Comparison of ENCODE assay signal across 19 cellular contexts in genomic region chr2:23761638-23762037, GRCh38.
A peak's percentile ranks its signal among the peaks of the same experiment; 100 is the strongest.
DNase-seq lines count a peak whose midpoint lies in the region; ATAC-seq and TF ChIP-seq lines count a peak whose summit lies in the region.
"Had no signal": no experiment of that assay in that cellular context is flagged by ENCODE, and none has a peak within 500 bp of the region (broad histone marks: within the 10 kb centered on the region; RNA-seq: fewer than 3 reads in every experiment).

No MANE protein-coding gene starts in this region.

- H3K4me3 Mint-ChIP-seq in CD4-positive, alpha-beta T cell = no peak overlapping the region
- H3K4me3 Mint-ChIP-seq in T-helper 17 cell = no peak overlapping the region

- CTCF ChIA-PET in CD4-positive, alpha-beta T cell (lab: Charles Lee) = no interaction called here

- no peaks in the 10 kb centered on the region for H3K27me3 Mint-ChIP-seq in CD4-positive, alpha-beta T cell
- H3K27me3 Mint-ChIP-seq in T-helper 17 cell = no peaks in the 10 kb centered on the region

- POLR2A ChIA-PET in CD4-positive, alpha-beta T cell (lab: Charles Lee) = no interaction called here

- no peak for TF ChIP-seq CTCF in 22Rv1 (IDR thresholded peaks at IDR 0.05)
- no peak for TF ChIP-seq CTCF in CD4-positive, alpha-beta T cell (IDR thresholded peaks at IDR 0.05)
- no peak for TF ChIP-seq CTCF in thyroid gland (IDR thresholded peaks at IDR 0.05)

- no peaks in the 10 kb centered on the region for H3K9me3 ChIP-seq in CD4-positive, alpha-beta T cell (ENCODE audit: control insufficient read depth, low read length)
- H3K9me3 ChIP-seq in T-helper 17 cell (ENCODE audit: control insufficient read depth, low read length, poor library complexity, severe bottlenecking) = no peaks in the 10 kb centered on the region
- no peaks in the 10 kb centered on the region for H3K9me3 ChIP-seq in thyroid gland
- H3K9me3 ChIP-seq: esophagus squamous epithelium, left lung had no signal

- no peak for ATAC-seq in CD4-positive, alpha-beta T cell (ENCODE audit: poor library complexity)
- no peak for ATAC-seq in T-helper 17 cell
- ATAC-seq in left colon = peak; percentile 61
- ATAC-seq in left lobe of liver = no peak
- no peak for ATAC-seq in HG02588 (IDR thresholded peaks at IDR 0.05; ENCODE audit: unreplicated experiment)
- ATAC-seq: left lung had no signal

- H3K4me3 ChIP-seq in thyroid gland (replicated peaks in 1 of 3) = no peak overlapping the region
- H3K4me3 ChIP-seq: esophagus squamous epithelium, left lung had no signal

- intact Hi-C loops in CD4-positive, alpha-beta T cell (cut with DNase I, micrococcal nuclease) = no loop called here
- intact Hi-C loops in left colon (cut with DNase I, micrococcal nuclease) = no loop called here
- intact Hi-C loops in thyroid gland (cut with DNase I) = no loop called here

- H3K4me1 Mint-ChIP-seq in CD4-positive, alpha-beta T cell (ENCODE audit: low read depth) = peaks cover 19% of the 10 kb centered on the region
- peaks cover 20% of the 10 kb centered on the region for H3K4me1 Mint-ChIP-seq in T-helper 17 cell

- no peaks in the 10 kb centered on the region for H3K4me1 ChIP-seq in thyroid gland

- no peak for DNase-seq in CD4-positive, alpha-beta T cell
- no peak for DNase-seq in T-helper 17 cell
- DNase-seq in left colon = no peak
- no peak for DNase-seq in left lobe of liver (ENCODE audit: low spot score)
- no peak for DNase-seq in thyroid gland
- DNase-seq: activated naive CD4-positive, alpha-beta T cell; Calu3; central memory CD4-positive, alpha-beta T cell; effector CD8-positive, alpha-beta T cell; EL; esophagus squamous epithelium; glutamatergic neuron; left lung; MV-4-11; NCI-H2029; SIG-M5; stimulated activated CD4-positive, alpha-beta T cell treated with anti-CD3 and anti-CD28 coated beads, Interleukin-15, amount 100 ng/mL, for 24 hours had no signal

- H3K27me3 ChIP-seq in CD4-positive, alpha-beta T cell (ENCODE audit: control insufficient read depth, insufficient read depth, low read length) = no peaks in the 10 kb centered on the region
- no peaks in the 10 kb centered on the region for H3K27me3 ChIP-seq in thyroid gland
- H3K27me3 ChIP-seq: esophagus squamous epithelium, left lung had no signal

- TF ChIP-seq POLR2A in thyroid gland (IDR thresholded peaks at IDR 0.05) = no peak

- no peaks in the 10 kb centered on the region for H3K9me3 Mint-ChIP-seq in CD4-positive, alpha-beta T cell

- no peaks in the 10 kb centered on the region for H3K36me3 ChIP-seq in thyroid gland
- H3K36me3 ChIP-seq: left lung had no signal

- WGBS in thyroid gland, 2 donors = 54 to 59% methylated on average over 1 of the region's 1 CpG

- peaks cover 68% of the 10 kb centered on the region for H3K36me3 Mint-ChIP-seq in CD4-positive, alpha-beta T cell (ENCODE audit: low read depth)
- peaks cover 10% of the 10 kb centered on the region for H3K36me3 Mint-ChIP-seq in T-helper 17 cell (ENCODE audit: low read depth)

- H3K27ac Mint-ChIP-seq in CD4-positive, alpha-beta T cell = peak overlapping the region; percentile 73
- H3K27ac Mint-ChIP-seq in T-helper 17 cell = peak overlapping the region; percentile 11

- peak overlapping the region; percentile 3; the same call in 1 of the 2 replicates for H3K27ac ChIP-seq in 22Rv1
- no peak overlapping the region for H3K27ac ChIP-seq in CD4-positive, alpha-beta T cell (ENCODE audit: low read depth, low read length)
- H3K27ac ChIP-seq in thyroid gland = no peak overlapping the region
- H3K27ac ChIP-seq: esophagus squamous epithelium had no signal
